18 cellular contexts compared by ENCODE assay signal in the genomic region with DNA sequence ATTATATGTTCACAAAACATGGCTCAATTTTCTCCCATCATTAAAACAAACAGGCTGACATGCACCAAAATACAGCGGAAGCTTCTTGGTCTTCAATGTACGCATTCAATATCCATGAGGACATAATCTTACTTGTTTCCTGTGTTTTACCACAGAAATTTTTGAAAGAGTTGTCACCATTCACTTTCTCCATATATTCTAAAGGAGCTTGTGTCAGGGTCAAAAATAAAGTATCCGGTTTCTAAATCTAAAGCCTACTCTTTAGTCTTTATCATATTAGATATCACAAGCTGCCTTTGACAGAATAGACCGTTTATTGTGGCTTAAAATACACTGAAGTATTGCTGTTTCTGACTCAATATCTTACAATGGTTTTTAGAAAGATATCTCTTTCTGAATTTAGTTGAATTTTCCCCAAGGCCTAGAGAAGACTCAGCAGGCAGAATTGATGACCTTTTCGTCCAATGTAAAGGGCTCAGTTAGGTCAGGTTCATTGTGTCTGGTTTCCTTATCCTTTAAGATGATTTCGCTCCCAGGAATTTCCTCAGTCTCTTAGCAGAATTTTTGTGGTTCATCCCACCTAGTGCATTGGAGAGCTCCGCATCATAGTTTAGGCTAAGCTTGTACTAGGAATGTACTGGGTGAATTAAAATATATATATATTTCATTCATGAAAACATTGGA.
DNase-seq lines count a peak whose midpoint lies in the region; ATAC-seq and TF ChIP-seq lines count a peak whose summit lies in the region.
"Had no signal": no experiment of that assay in that cellular context is flagged by ENCODE, and none has a peak within 500 bp of the region (broad histone marks: within the 10 kb centered on the region; RNA-seq: fewer than 3 reads in every experiment).

No MANE protein-coding gene starts in this region.

- no peak overlapping the region for H3K4me3 ChIP-seq in breast epithelium
- no peak overlapping the region for H3K4me3 ChIP-seq in adipocyte (ENCODE audit: low read length)
- no peak overlapping the region for H3K4me3 ChIP-seq in body of pancreas
- H3K4me3 ChIP-seq: left lung, prostate gland had no signal

- no peaks in the 10 kb centered on the region for H3K36me3 ChIP-seq in breast epithelium
- no peaks in the 10 kb centered on the region for H3K36me3 ChIP-seq in adipocyte (ENCODE audit: control insufficient read depth, insufficient read depth, low read length, severe bottlenecking)
- no peaks in the 10 kb centered on the region for H3K36me3 ChIP-seq in body of pancreas (replicated peaks in 1 of 2; ENCODE audit: insufficient read depth in 1 of 2, low read depth in 2 of 2)
- H3K36me3 ChIP-seq: left lung, prostate gland had no signal

- no peaks in the 10 kb centered on the region for H3K9me3 ChIP-seq in breast epithelium
- no peaks in the 10 kb centered on the region for H3K9me3 ChIP-seq in adipocyte (ENCODE audit: control insufficient read depth, low read length)
- no peaks in the 10 kb centered on the region for H3K9me3 ChIP-seq in body of pancreas
- H3K9me3 ChIP-seq: left lung, prostate gland had no signal

- H3K36me3 Mint-ChIP-seq in MCF 10A (ENCODE audit: insufficient read depth, unreplicated experiment) (no peaks in the 10 kb centered on the region), WTC11 (no peaks in the 10 kb centered on the region)

- no peak for ATAC-seq in foreskin keratinocyte
- ATAC-seq in HG03025 (IDR thresholded peaks at IDR 0.05; ENCODE audit: low FRiP score, unreplicated experiment) = no peak
- ATAC-seq in body of pancreas = no peak
- ATAC-seq in WTC11 = no peak
- no peak for ATAC-seq in GM21423 (IDR thresholded peaks at IDR 0.05; ENCODE audit: unreplicated experiment)
- ATAC-seq: activated T-cell treated with anti-CD3 and anti-CD28 coated beads, Interleukin-2, amount 50 U/mL, for 72 hours; esophagus mucosa; HepG2; left lung had no signal

- CTCF ChIA-PET in MCF 10A (lab: Yijun Ruan, JAX) (interaction anchor here (0.6 to 0.8 kb wide), 2 partner anchors 28 to 205 kb away, joined by 3 read pairs; no protein-coding TSS in a partner anchor), WTC11 (lab: Charles Lee) (no interaction called here)

- no peak overlapping the region for H3K9ac ChIP-seq in adipocyte (ENCODE audit: low read length)

- no peak overlapping the region for H3K27ac Mint-ChIP-seq in MCF 10A (ENCODE audit: low read depth, unreplicated experiment)
- no peak overlapping the region for H3K27ac Mint-ChIP-seq in WTC11
- H3K27ac Mint-ChIP-seq: activated T-cell treated with anti-CD3 and anti-CD28 coated beads, Interleukin-2, amount 50 U/mL, for 72 hours had no signal

- H3K4me3 Mint-ChIP-seq in MCF 10A (ENCODE audit: unreplicated experiment) (no peak overlapping the region), WTC11 (no peak overlapping the region)
- H3K4me3 Mint-ChIP-seq: activated T-cell treated with anti-CD3 and anti-CD28 coated beads, Interleukin-2, amount 50 U/mL, for 72 hours had no signal

- BruUV-seq in MCF 10A (replicated peaks; lab: Mats Ljungman, UMichigan) = no TSS peak

- intact Hi-C loops in MCF 10A (cut with micrococcal nuclease) (no loop called here), breast epithelium (cut with DNase I; ENCODE audit: low total_unique reads) (no loop called here), body of pancreas (cut with DNase I) (no loop called here)

- peaks cover 17% of the 10 kb centered on the region for H3K4me1 Mint-ChIP-seq in MCF 10A (ENCODE audit: insufficient read depth, unreplicated experiment)
- peaks cover 24% of the 10 kb centered on the region for H3K4me1 Mint-ChIP-seq in WTC11

- H3K27ac ChIP-seq in breast epithelium = no peak overlapping the region
- no peak overlapping the region for H3K27ac ChIP-seq in foreskin keratinocyte
- H3K27ac ChIP-seq in body of pancreas = no peak overlapping the region
- H3K27ac ChIP-seq: 22Rv1, left lung, prostate gland had no signal

- TF ChIP-seq CTCF in MCF 10A (IDR thresholded peaks at IDR 0.05; ENCODE audit: unreplicated experiment) (no peak), breast epithelium (IDR thresholded peaks at IDR 0.05) (no peak), foreskin keratinocyte (conservative IDR thresholded peaks at IDR 0.05) (no peak), body of pancreas (IDR thresholded peaks at IDR 0.05) (no peak), WTC11 (IDR thresholded peaks at IDR 0.05) (no peak)

- 64 to 72% methylated on average over 7 of the region's 7 CpGs for WGBS in body of pancreas, 2 donors

- TF ChIP-seq POLR2A in breast epithelium (IDR thresholded peaks at IDR 0.05) (no peak), body of pancreas (IDR thresholded peaks at IDR 0.05) (no peak)

- H3K27me3 ChIP-seq in breast epithelium (no peaks in the 10 kb centered on the region), adipocyte (replicated peaks; ENCODE audit: control insufficient read depth, insufficient read depth, low read length) (no peaks in the 10 kb centered on the region), foreskin keratinocyte (no peaks in the 10 kb centered on the region), body of pancreas (no peaks in the 10 kb centered on the region)
- H3K27me3 ChIP-seq: left lung had no signal

- H3K4me1 ChIP-seq in breast epithelium (no peaks in the 10 kb centered on the region), adipocyte (ENCODE audit: control insufficient read depth, insufficient read depth, low read length) (peaks cover 28% of the 10 kb centered on the region), foreskin keratinocyte (no peaks in the 10 kb centered on the region), body of pancreas (no peaks in the 10 kb centered on the region)
- H3K4me1 ChIP-seq: left lung, prostate gland had no signal

- DNase-seq in MCF 10A (ENCODE audit: unreplicated experiment) (peak; percentile 2), breast epithelium (ENCODE audit: low spot score in 2 of 2) (no peak), adipocyte (ENCODE audit: low read depth) (peak; percentile 80), foreskin keratinocyte (peak; percentile 11 to 58), body of pancreas (no peak), WTC11 (ENCODE audit: low spot score) (no peak)
- DNase-seq: activated CD4-positive, alpha-beta T cell treated with anti-CD3 and anti-CD28 coated beads, Interleukin-2, amount 50 U/mL, for 48 hours; activated T-cell treated with anti-CD3 and anti-CD28 coated beads, Interleukin-2, amount 50 U/mL, for 72 hours; dermis blood vessel endothelial cell; left lung; NCI-H2171; SHP77 had no signal

- POLR2A ChIA-PET in MCF 10A (lab: Yijun Ruan, JAX) (no interaction called here), WTC11 (lab: Charles Lee) (no interaction called here)

- peaks cover 14% of the 10 kb centered on the region for H3K9me3 Mint-ChIP-seq in MCF 10A (ENCODE audit: unreplicated experiment)
- H3K9me3 Mint-ChIP-seq in WTC11 = no peaks in the 10 kb centered on the region

- H3K27me3 Mint-ChIP-seq in MCF 10A (ENCODE audit: insufficient read depth, unreplicated experiment) (no peaks in the 10 kb centered on the region), WTC11 (ENCODE audit: low read depth) (no peaks in the 10 kb centered on the region; the same call in 1 of the 2 replicates)

TF ChIP-seq in WTC11, 78 proteins besides CTCF, POLR2A, EP300 and RAD21:
- TF ChIP-seq NFATC4 (CRISPR knock-in tag; IDR thresholded peaks at IDR 0.05) (no peak), FOXK1 (CRISPR knock-in tag; IDR thresholded peaks at IDR 0.05) (no peak), CBFB (CRISPR knock-in tag; IDR thresholded peaks at IDR 0.05; ENCODE audit: low read depth) (no peak), ZBTB21 (CRISPR knock-in tag; IDR thresholded peaks at IDR 0.05; ENCODE audit: borderline replicate concordance) (no peak), ATF1 (CRISPR knock-in tag; IDR thresholded peaks at IDR 0.05) (no peak), ZNF138 (CRISPR knock-in tag; conservative IDR thresholded peaks at IDR 0.05) (no peak), CREB1 (CRISPR knock-in tag; IDR thresholded peaks at IDR 0.05) (no peak), NR1H2 (CRISPR knock-in tag; IDR thresholded peaks at IDR 0.05) (no peak), ZNF671 (CRISPR knock-in tag; IDR thresholded peaks at IDR 0.05) (no peak)
- TF ChIP-seq, protein P1, sequence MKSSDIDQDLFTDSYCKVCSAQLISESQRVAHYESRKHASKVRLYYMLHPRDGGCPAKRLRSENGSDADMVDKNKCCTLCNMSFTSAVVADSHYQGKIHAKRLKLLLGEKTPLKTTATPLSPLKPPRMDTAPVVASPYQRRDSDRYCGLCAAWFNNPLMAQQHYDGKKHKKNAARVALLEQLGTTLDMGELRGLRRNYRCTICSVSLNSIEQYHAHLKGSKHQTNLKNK (CRISPR knock-in tag; IDR thresholded peaks at IDR 0.05) = no peak
- TF ChIP-seq, protein P2, sequence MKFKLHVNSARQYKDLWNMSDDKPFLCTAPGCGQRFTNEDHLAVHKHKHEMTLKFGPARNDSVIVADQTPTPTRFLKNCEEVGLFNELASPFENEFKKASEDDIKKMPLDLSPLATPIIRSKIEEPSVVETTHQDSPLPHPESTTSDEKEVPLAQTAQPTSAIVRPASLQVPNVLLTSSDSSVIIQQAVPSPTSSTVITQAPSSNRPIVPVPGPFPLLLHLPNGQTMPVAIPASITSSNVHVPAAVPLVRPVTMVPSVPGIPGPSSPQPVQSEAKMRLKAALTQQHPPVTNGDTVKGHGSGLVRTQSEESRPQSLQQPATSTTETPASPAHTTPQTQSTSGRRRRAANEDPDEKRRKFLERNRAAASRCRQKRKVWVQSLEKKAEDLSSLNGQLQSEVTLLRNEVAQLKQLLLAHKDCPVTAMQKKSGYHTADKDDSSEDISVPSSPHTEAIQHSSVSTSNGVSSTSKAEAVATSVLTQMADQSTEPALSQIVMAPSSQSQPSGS (CRISPR knock-in tag; IDR thresholded peaks at IDR 0.05; ENCODE audit: borderline replicate concordance, low read depth) = no peak
- TF ChIP-seq, protein P3, sequence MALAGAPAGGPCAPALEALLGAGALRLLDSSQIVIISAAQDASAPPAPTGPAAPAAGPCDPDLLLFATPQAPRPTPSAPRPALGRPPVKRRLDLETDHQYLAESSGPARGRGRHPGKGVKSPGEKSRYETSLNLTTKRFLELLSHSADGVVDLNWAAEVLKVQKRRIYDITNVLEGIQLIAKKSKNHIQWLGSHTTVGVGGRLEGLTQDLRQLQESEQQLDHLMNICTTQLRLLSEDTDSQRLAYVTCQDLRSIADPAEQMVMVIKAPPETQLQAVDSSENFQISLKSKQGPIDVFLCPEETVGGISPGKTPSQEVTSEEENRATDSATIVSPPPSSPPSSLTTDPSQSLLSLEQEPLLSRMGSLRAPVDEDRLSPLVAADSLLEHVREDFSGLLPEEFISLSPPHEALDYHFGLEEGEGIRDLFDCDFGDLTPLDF (CRISPR knock-in tag; IDR thresholded peaks at IDR 0.05) = no peak

Comparison
In these comparisons a context has a peak if more than half of its experiments do, and no peak if none do; other contexts are left out.
1. DNase-seq: peak in MCF 10A (single experiment), adipocyte (single experiment) and foreskin keratinocyte (2 of 2); none in breast epithelium (0 of 2), body of pancreas (0 of 4) and WTC11 (single experiment).